Comparison of ENCODE assay signal across 1 cellular context in genomic region chr19:51108066-51108804, GRCh38.
TF ChIP-seq lines count a peak whose summit lies in the region.

Gene CTU1, minus strand, starts transcription at chr19:51108409. Its CDS starts 3,840 bp downstream, at chr19:51104569.

TF ChIP-seq in HepG2, 621 proteins besides CTCF, POLR2A, EP300 and RAD21 (continued from another document and continues in another):
- 0 out of 2 replicates have a peak, but pooled peaks have one; percentile 38 for TF ChIP-seq ZNF800 (CRISPR knock-in tag; IDR thresholded peaks at IDR 0.05)
- no peak for TF ChIP-seq TCF7L2 (IDR thresholded peaks at IDR 0.05; ENCODE audit: low read depth, low read length)
- TF ChIP-seq ZNF234 (CRISPR knock-in tag; conservative IDR thresholded peaks at IDR 0.05), result no peak
- peak; percentile 87 for TF ChIP-seq ZNF501 (CRISPR knock-in tag; IDR thresholded peaks at IDR 0.05)
- no peak for TF ChIP-seq HNF4A (CRISPR knock-in tag; IDR thresholded peaks at IDR 0.05)
- TF ChIP-seq THAP9 (CRISPR knock-in tag; IDR thresholded peaks at IDR 0.05; ENCODE audit: borderline replicate concordance), result no peak; the same call in 1 of the 2 replicates
- TF ChIP-seq ZBTB34 (CRISPR knock-in tag; IDR thresholded peaks at IDR 0.05), result no peak
- TF ChIP-seq RCOR2 (CRISPR knock-in tag; IDR thresholded peaks at IDR 0.05), result no peak
- TF ChIP-seq ZNF644 (CRISPR knock-in tag; IDR thresholded peaks at IDR 0.05; ENCODE audit: low read depth), result no peak
- TF ChIP-seq IRX3 (CRISPR knock-in tag; IDR thresholded peaks at IDR 0.05; ENCODE audit: borderline replicate concordance, low read depth), result no peak
- no peak for TF ChIP-seq REL (CRISPR knock-in tag; conservative IDR thresholded peaks at IDR 0.05)
- no peak; the same call in 1 of the 2 replicates for TF ChIP-seq ZNF230 (CRISPR knock-in tag; IDR thresholded peaks at IDR 0.05)
- 0 out of 2 replicates have a peak, but pooled peaks have one; percentile 39 for TF ChIP-seq GMEB2 (CRISPR knock-in tag; IDR thresholded peaks at IDR 0.05; ENCODE audit: low read depth)
- no peak for TF ChIP-seq DPF2 (CRISPR knock-in tag; IDR thresholded peaks at IDR 0.05; ENCODE audit: borderline replicate concordance, low read depth)
- TF ChIP-seq DR1 (CRISPR knock-in tag; IDR thresholded peaks at IDR 0.05), result no peak
- TF ChIP-seq ZNF781 (CRISPR knock-in tag; IDR thresholded peaks at IDR 0.05; ENCODE audit: borderline replicate concordance, not compliant biosample characterization), result no peak
- no peak for TF ChIP-seq ZNF713 (CRISPR knock-in tag; IDR thresholded peaks at IDR 0.05)
- TF ChIP-seq RARG (CRISPR knock-in tag; IDR thresholded peaks at IDR 0.05; ENCODE audit: low read depth), result no peak
- TF ChIP-seq ZMYM4 (CRISPR knock-in tag; IDR thresholded peaks at IDR 0.05), result no peak
- no peak for TF ChIP-seq ARNTL (CRISPR knock-in tag; IDR thresholded peaks at IDR 0.05)
- TF ChIP-seq ZNF512B (CRISPR knock-in tag; IDR thresholded peaks at IDR 0.05; ENCODE audit: borderline replicate concordance), result no peak
- TF ChIP-seq HMG20A (CRISPR knock-in tag; IDR thresholded peaks at IDR 0.05; ENCODE audit: borderline replicate concordance), result no peak
- no peak for TF ChIP-seq ZNF282 (IDR thresholded peaks at IDR 0.05; ENCODE audit: partially characterized antibody)
- no peak for TF ChIP-seq HINFP (CRISPR knock-in tag; IDR thresholded peaks at IDR 0.05; ENCODE audit: low read depth)
- no peak for TF ChIP-seq ZBTB44 (CRISPR knock-in tag; IDR thresholded peaks at IDR 0.05)
- no peak for TF ChIP-seq ATRX (CRISPR knock-in tag; IDR thresholded peaks at IDR 0.05; ENCODE audit: borderline replicate concordance)
- TF ChIP-seq ZNF44 (CRISPR knock-in tag; IDR thresholded peaks at IDR 0.05), result no peak
- TF ChIP-seq ZNF660 (CRISPR knock-in tag; IDR thresholded peaks at IDR 0.05; ENCODE audit: borderline replicate concordance, low read depth), result no peak
- no peak for TF ChIP-seq ZNF792 (CRISPR knock-in tag; IDR thresholded peaks at IDR 0.05)
- TF ChIP-seq ZNF879 (CRISPR knock-in tag; IDR thresholded peaks at IDR 0.05), result no peak
- no peak for TF ChIP-seq ATF4 (CRISPR knock-in tag; IDR thresholded peaks at IDR 0.05)
- TF ChIP-seq HCFC1 (IDR thresholded peaks at IDR 0.05; ENCODE audit: low read depth, low read length), result peak; percentile 98
- 0 out of 2 replicates have a peak, but pooled peaks have one; percentile 75 for TF ChIP-seq CREB3 (CRISPR knock-in tag; IDR thresholded peaks at IDR 0.05)
- no peak for TF ChIP-seq PRDM4 (CRISPR knock-in tag; IDR thresholded peaks at IDR 0.05; ENCODE audit: borderline replicate concordance)
- no peak for TF ChIP-seq ZNF354B (CRISPR knock-in tag; IDR thresholded peaks at IDR 0.05)
- no peak for TF ChIP-seq CHD4 (IDR thresholded peaks at IDR 0.05; ENCODE audit: borderline replicate concordance, low read length)
- TF ChIP-seq ZNF580 (CRISPR knock-in tag; IDR thresholded peaks at IDR 0.05; ENCODE audit: borderline replicate concordance, low read depth), result 0 out of 2 replicates have a peak, but pooled peaks have one; percentile 26
- TF ChIP-seq STAG1 (CRISPR knock-in tag; IDR thresholded peaks at IDR 0.05), result no peak
- no peak for TF ChIP-seq ZUFSP (CRISPR knock-in tag; IDR thresholded peaks at IDR 0.05; ENCODE audit: borderline replicate concordance)
- no peak for TF ChIP-seq SETDB1 (CRISPR knock-in tag; IDR thresholded peaks at IDR 0.05; ENCODE audit: borderline replicate concordance)
